Comparison of ENCODE assay signal across 1 cellular context in the genomic region with DNA sequence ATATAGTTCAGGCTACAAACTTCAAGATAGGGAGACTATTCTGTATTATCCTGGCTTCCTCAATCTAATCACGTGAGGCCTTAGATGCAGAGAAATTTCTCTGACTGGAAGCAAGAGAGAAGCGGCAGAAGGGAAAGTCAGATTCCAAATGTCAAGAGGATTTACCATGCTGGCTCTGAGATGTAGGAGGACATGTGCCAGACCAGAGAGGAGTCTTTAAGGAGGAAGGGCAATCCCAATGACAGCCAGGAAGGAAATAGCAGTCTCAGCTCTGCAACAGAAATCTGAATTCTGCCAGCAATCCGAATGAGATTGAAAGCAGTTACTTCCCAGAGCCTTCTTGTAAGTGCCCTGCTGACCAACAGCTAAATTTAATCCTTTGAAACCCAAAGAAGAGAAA.
TF ChIP-seq lines count a peak whose summit lies in the region.

No MANE protein-coding gene starts in this region.

TF ChIP-seq in H1, 55 proteins besides CTCF, POLR2A, EP300 and RAD21:
- TF ChIP-seq POU5F1 (IDR thresholded peaks at IDR 0.05; ENCODE audit: low read depth, low read length), result no peak
- no peak for TF ChIP-seq PHF8 (conservative IDR thresholded peaks at IDR 0.05; ENCODE audit: low read depth, low read length)
- no peak for TF ChIP-seq NRF1 (IDR thresholded peaks at IDR 0.05; ENCODE audit: low read depth, low read length)
- no peak for TF ChIP-seq MAX (IDR thresholded peaks at IDR 0.05)
- TF ChIP-seq GTF2F1 (IDR thresholded peaks at IDR 0.05; ENCODE audit: borderline replicate concordance, low read depth, low read length), result no peak
- no peak for TF ChIP-seq E2F6 (IDR thresholded peaks at IDR 0.05)
- no peak for TF ChIP-seq RBBP5 (IDR thresholded peaks at IDR 0.05; ENCODE audit: borderline replicate concordance, low read depth, low read length)
- no peak for TF ChIP-seq TAF1 (IDR thresholded peaks at IDR 0.05; ENCODE audit: low read depth, low read length)
- no peak for TF ChIP-seq SAP30 (IDR thresholded peaks at IDR 0.05; ENCODE audit: insufficient read depth, insufficient replicate concordance, low read length)
- no peak for TF ChIP-seq POLR2AphosphoS5 (IDR thresholded peaks at IDR 0.05; ENCODE audit: low read depth, low read length)
- TF ChIP-seq, protein P1, sequence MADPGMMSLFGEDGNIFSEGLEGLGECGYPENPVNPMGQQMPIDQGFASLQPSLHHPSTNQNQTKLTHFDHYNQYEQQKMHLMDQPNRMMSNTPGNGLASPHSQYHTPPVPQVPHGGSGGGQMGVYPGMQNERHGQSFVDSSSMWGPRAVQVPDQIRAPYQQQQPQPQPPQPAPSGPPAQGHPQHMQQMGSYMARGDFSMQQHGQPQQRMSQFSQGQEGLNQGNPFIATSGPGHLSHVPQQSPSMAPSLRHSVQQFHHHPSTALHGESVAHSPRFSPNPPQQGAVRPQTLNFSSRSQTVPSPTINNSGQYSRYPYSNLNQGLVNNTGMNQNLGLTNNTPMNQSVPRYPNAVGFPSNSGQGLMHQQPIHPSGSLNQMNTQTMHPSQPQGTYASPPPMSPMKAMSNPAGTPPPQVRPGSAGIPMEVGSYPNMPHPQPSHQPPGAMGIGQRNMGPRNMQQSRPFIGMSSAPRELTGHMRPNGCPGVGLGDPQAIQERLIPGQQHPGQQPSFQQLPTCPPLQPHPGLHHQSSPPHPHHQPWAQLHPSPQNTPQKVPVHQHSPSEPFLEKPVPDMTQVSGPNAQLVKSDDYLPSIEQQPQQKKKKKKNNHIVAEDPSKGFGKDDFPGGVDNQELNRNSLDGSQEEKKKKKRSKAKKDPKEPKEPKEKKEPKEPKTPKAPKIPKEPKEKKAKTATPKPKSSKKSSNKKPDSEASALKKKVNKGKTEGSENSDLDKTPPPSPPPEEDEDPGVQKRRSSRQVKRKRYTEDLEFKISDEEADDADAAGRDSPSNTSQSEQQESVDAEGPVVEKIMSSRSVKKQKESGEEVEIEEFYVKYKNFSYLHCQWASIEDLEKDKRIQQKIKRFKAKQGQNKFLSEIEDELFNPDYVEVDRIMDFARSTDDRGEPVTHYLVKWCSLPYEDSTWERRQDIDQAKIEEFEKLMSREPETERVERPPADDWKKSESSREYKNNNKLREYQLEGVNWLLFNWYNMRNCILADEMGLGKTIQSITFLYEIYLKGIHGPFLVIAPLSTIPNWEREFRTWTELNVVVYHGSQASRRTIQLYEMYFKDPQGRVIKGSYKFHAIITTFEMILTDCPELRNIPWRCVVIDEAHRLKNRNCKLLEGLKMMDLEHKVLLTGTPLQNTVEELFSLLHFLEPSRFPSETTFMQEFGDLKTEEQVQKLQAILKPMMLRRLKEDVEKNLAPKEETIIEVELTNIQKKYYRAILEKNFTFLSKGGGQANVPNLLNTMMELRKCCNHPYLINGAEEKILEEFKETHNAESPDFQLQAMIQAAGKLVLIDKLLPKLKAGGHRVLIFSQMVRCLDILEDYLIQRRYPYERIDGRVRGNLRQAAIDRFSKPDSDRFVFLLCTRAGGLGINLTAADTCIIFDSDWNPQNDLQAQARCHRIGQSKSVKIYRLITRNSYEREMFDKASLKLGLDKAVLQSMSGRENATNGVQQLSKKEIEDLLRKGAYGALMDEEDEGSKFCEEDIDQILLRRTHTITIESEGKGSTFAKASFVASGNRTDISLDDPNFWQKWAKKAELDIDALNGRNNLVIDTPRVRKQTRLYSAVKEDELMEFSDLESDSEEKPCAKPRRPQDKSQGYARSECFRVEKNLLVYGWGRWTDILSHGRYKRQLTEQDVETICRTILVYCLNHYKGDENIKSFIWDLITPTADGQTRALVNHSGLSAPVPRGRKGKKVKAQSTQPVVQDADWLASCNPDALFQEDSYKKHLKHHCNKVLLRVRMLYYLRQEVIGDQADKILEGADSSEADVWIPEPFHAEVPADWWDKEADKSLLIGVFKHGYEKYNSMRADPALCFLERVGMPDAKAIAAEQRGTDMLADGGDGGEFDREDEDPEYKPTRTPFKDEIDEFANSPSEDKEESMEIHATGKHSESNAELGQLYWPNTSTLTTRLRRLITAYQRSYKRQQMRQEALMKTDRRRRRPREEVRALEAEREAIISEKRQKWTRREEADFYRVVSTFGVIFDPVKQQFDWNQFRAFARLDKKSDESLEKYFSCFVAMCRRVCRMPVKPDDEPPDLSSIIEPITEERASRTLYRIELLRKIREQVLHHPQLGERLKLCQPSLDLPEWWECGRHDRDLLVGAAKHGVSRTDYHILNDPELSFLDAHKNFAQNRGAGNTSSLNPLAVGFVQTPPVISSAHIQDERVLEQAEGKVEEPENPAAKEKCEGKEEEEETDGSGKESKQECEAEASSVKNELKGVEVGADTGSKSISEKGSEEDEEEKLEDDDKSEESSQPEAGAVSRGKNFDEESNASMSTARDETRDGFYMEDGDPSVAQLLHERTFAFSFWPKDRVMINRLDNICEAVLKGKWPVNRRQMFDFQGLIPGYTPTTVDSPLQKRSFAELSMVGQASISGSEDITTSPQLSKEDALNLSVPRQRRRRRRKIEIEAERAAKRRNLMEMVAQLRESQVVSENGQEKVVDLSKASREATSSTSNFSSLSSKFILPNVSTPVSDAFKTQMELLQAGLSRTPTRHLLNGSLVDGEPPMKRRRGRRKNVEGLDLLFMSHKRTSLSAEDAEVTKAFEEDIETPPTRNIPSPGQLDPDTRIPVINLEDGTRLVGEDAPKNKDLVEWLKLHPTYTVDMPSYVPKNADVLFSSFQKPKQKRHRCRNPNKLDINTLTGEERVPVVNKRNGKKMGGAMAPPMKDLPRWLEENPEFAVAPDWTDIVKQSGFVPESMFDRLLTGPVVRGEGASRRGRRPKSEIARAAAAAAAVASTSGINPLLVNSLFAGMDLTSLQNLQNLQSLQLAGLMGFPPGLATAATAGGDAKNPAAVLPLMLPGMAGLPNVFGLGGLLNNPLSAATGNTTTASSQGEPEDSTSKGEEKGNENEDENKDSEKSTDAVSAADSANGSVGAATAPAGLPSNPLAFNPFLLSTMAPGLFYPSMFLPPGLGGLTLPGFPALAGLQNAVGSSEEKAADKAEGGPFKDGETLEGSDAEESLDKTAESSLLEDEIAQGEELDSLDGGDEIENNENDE (IDR thresholded peaks at IDR 0.05; ENCODE audit: insufficient replicate concordance, low read length), result no peak
- TF ChIP-seq HDAC2 (IDR thresholded peaks at IDR 0.05; ENCODE audit: borderline replicate concordance in 1 of 2, low read depth in 2 of 2, low read length in 2 of 2), result no peak
- no peak for TF ChIP-seq SIRT6 (IDR thresholded peaks at IDR 0.05; ENCODE audit: low read length)
- no peak for TF ChIP-seq CEBPB (IDR thresholded peaks at IDR 0.05; ENCODE audit: low read depth, low read length)
- no peak for TF ChIP-seq GABPA (IDR thresholded peaks at IDR 0.05; ENCODE audit: borderline replicate concordance, insufficient read depth, low read length)
- TF ChIP-seq ATF2 (IDR thresholded peaks at IDR 0.05; ENCODE audit: low read length), result no peak
- no peak for TF ChIP-seq TEAD4 (IDR thresholded peaks at IDR 0.05; ENCODE audit: low read depth, low read length)
